ENCODE assay signal across 1 cellular context in the genomic region with DNA sequence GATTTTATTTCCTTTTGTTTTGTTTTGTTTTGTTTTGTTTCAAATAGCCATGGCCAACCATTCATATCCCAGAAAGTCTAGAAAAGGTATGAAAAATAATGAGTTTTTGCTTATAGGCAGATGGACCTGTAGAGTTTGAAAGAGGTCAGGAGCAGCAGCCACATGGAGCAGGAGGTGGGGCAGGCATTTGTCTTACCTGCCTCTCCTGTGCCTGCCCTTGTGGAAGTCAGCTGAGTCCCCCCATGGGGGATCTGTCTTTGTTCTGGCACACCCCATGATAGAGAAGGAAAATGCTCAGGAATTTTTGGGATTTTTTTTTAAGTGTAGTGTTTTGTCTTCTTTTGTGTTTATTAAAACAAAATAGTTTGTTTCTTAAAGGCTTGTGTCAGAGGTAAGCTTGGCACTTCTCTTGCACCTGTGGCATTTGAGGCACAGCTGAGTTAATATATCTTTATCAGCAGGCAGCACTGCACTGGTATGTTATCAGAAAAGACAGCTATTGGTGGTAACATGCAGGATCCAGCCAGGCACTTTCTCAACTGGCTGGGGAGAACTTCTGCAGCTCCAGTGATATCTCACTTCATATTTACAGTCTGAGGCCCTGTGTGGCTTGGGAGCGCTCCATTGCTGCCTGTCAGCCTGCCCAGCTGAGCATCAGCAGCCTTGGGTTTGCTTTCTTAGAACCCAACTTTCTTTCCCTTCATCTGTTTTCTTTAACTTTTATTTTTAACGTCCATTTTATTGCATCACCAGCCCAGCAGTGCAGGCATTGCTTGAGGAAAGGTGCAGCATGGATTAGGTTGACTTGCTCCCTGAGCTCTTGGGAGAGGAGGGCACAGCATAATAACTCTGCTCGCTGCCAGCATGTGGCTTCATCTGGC.
TF ChIP-seq lines count a peak whose summit lies in the region.

No MANE protein-coding gene starts in this region.

TF ChIP-seq in WTC11, 78 proteins besides CTCF, POLR2A, EP300 and RAD21 (continued from another document):
- TF ChIP-seq, protein P1, sequence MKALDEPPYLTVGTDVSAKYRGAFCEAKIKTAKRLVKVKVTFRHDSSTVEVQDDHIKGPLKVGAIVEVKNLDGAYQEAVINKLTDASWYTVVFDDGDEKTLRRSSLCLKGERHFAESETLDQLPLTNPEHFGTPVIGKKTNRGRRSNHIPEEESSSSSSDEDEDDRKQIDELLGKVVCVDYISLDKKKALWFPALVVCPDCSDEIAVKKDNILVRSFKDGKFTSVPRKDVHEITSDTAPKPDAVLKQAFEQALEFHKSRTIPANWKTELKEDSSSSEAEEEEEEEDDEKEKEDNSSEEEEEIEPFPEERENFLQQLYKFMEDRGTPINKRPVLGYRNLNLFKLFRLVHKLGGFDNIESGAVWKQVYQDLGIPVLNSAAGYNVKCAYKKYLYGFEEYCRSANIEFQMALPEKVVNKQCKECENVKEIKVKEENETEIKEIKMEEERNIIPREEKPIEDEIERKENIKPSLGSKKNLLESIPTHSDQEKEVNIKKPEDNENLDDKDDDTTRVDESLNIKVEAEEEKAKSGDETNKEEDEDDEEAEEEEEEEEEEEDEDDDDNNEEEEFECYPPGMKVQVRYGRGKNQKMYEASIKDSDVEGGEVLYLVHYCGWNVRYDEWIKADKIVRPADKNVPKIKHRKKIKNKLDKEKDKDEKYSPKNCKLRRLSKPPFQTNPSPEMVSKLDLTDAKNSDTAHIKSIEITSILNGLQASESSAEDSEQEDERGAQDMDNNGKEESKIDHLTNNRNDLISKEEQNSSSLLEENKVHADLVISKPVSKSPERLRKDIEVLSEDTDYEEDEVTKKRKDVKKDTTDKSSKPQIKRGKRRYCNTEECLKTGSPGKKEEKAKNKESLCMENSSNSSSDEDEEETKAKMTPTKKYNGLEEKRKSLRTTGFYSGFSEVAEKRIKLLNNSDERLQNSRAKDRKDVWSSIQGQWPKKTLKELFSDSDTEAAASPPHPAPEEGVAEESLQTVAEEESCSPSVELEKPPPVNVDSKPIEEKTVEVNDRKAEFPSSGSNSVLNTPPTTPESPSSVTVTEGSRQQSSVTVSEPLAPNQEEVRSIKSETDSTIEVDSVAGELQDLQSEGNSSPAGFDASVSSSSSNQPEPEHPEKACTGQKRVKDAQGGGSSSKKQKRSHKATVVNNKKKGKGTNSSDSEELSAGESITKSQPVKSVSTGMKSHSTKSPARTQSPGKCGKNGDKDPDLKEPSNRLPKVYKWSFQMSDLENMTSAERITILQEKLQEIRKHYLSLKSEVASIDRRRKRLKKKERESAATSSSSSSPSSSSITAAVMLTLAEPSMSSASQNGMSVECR (CRISPR knock-in tag; IDR thresholded peaks at IDR 0.05; ENCODE audit: borderline replicate concordance), result no peak
- TF ChIP-seq, protein P2, sequence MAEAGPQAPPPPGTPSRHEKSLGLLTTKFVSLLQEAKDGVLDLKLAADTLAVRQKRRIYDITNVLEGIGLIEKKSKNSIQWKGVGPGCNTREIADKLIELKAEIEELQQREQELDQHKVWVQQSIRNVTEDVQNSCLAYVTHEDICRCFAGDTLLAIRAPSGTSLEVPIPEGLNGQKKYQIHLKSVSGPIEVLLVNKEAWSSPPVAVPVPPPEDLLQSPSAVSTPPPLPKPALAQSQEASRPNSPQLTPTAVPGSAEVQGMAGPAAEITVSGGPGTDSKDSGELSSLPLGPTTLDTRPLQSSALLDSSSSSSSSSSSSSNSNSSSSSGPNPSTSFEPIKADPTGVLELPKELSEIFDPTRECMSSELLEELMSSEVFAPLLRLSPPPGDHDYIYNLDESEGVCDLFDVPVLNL (CRISPR knock-in tag; IDR thresholded peaks at IDR 0.05; ENCODE audit: borderline replicate concordance, low read depth), result no peak
- TF ChIP-seq IRF2 (CRISPR knock-in tag; IDR thresholded peaks at IDR 0.05; ENCODE audit: borderline replicate concordance, low read depth), result no peak
- TF ChIP-seq, protein P3, sequence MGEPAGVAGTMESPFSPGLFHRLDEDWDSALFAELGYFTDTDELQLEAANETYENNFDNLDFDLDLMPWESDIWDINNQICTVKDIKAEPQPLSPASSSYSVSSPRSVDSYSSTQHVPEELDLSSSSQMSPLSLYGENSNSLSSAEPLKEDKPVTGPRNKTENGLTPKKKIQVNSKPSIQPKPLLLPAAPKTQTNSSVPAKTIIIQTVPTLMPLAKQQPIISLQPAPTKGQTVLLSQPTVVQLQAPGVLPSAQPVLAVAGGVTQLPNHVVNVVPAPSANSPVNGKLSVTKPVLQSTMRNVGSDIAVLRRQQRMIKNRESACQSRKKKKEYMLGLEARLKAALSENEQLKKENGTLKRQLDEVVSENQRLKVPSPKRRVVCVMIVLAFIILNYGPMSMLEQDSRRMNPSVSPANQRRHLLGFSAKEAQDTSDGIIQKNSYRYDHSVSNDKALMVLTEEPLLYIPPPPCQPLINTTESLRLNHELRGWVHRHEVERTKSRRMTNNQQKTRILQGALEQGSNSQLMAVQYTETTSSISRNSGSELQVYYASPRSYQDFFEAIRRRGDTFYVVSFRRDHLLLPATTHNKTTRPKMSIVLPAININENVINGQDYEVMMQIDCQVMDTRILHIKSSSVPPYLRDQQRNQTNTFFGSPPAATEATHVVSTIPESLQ (CRISPR knock-in tag; IDR thresholded peaks at IDR 0.05), result no peak
- no peak for TF ChIP-seq SP1 (CRISPR knock-in tag; conservative IDR thresholded peaks at IDR 0.05)
- TF ChIP-seq, protein P4, sequence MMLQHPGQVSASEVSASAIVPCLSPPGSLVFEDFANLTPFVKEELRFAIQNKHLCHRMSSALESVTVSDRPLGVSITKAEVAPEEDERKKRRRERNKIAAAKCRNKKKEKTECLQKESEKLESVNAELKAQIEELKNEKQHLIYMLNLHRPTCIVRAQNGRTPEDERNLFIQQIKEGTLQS (CRISPR knock-in tag; conservative IDR thresholded peaks at IDR 0.05), result no peak
- TF ChIP-seq, protein P5, sequence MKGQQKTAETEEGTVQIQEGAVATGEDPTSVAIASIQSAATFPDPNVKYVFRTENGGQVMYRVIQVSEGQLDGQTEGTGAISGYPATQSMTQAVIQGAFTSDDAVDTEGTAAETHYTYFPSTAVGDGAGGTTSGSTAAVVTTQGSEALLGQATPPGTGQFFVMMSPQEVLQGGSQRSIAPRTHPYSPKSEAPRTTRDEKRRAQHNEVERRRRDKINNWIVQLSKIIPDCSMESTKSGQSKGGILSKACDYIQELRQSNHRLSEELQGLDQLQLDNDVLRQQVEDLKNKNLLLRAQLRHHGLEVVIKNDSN (CRISPR knock-in tag; IDR thresholded peaks at IDR 0.05), result no peak
- TF ChIP-seq, protein P6, sequence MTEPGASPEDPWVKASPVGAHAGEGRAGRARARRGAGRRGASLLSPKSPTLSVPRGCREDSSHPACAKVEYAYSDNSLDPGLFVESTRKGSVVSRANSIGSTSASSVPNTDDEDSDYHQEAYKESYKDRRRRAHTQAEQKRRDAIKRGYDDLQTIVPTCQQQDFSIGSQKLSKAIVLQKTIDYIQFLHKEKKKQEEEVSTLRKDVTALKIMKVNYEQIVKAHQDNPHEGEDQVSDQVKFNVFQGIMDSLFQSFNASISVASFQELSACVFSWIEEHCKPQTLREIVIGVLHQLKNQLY (CRISPR knock-in tag; IDR thresholded peaks at IDR 0.05), result no peak
- TF ChIP-seq, protein P7, sequence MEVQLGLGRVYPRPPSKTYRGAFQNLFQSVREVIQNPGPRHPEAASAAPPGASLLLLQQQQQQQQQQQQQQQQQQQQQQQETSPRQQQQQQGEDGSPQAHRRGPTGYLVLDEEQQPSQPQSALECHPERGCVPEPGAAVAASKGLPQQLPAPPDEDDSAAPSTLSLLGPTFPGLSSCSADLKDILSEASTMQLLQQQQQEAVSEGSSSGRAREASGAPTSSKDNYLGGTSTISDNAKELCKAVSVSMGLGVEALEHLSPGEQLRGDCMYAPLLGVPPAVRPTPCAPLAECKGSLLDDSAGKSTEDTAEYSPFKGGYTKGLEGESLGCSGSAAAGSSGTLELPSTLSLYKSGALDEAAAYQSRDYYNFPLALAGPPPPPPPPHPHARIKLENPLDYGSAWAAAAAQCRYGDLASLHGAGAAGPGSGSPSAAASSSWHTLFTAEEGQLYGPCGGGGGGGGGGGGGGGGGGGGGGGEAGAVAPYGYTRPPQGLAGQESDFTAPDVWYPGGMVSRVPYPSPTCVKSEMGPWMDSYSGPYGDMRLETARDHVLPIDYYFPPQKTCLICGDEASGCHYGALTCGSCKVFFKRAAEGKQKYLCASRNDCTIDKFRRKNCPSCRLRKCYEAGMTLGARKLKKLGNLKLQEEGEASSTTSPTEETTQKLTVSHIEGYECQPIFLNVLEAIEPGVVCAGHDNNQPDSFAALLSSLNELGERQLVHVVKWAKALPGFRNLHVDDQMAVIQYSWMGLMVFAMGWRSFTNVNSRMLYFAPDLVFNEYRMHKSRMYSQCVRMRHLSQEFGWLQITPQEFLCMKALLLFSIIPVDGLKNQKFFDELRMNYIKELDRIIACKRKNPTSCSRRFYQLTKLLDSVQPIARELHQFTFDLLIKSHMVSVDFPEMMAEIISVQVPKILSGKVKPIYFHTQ (CRISPR knock-in tag; IDR thresholded peaks at IDR 0.05), result no peak
- TF ChIP-seq ELF4 (CRISPR knock-in tag; IDR thresholded peaks at IDR 0.05; ENCODE audit: low read depth), result no peak
- TF ChIP-seq, protein P8, sequence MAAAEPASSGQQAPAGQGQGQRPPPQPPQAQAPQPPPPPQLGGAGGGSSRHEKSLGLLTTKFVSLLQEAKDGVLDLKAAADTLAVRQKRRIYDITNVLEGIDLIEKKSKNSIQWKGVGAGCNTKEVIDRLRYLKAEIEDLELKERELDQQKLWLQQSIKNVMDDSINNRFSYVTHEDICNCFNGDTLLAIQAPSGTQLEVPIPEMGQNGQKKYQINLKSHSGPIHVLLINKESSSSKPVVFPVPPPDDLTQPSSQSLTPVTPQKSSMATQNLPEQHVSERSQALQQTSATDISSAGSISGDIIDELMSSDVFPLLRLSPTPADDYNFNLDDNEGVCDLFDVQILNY (CRISPR knock-in tag; IDR thresholded peaks at IDR 0.05), result no peak
- TF ChIP-seq, protein P9, sequence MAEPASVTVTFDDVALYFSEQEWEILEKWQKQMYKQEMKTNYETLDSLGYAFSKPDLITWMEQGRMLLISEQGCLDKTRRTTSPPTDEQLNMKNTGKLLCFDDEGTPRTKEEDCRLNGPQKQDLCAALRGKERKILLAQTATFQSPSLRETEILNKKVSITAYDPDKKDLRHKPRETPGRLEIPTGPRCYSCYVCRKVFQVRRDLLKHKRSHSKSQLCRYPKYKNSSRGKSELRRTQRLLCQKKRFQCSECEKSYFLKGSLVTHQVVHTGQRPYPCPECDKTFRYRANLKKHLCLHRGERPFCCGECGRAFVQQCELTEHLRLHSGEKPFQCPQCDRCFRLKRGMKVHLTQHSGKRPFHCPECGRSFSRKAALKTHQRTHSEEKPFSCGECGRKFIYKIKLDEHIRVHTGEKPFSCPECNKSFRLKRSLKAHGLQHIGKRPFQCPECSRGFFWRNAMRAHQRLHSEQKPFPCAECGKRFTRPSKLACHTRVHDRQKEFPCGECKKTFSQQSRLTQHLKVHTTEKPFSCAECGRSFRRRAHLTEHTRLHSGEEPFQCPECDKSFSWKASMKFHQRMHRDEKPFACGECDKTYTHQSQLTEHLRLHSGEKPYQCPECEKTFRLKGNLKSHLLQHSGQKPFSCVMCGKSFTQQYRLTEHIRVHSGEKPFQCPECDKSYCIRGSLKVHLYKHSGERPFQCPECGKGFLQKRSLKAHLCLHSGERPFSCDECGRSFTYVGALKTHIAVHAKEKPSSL (CRISPR knock-in tag; conservative IDR thresholded peaks at IDR 0.05), result no peak
TF ChIP-seq in WTC11: peak in this region for 0.
